ENCODE assay signal across 8 cellular contexts in genomic region chr13:48232420-48233096, GRCh38. TPM values are rescaled to one million over a fixed set of nuclear protein-coding genes. Genes with fewer than 3 reads are reported as not detected.
DNase-seq lines count a peak whose midpoint lies in the region; ATAC-seq, FAIRE-seq and TF ChIP-seq lines count a peak whose summit lies in the region.

No MANE protein-coding gene starts in this region.

- DNase-seq in KG1 (lab: John Stamatoyannopoulos, UW) (peak; percentile 30), bronchial epithelial cell (ENCODE audit: low read depth) (peak; percentile 42), NCI-H2196 treated with DMSO at 0.1 percent for 48 hours (lab: John Stamatoyannopoulos, UW; ENCODE audit: unreplicated experiment) (no peak), H4 (ENCODE audit: low spot score) (no peak)

- peak overlapping the region; percentile 84 to 97 (median 88) for H3K4me2 ChIP-seq in BLaER1 treated with 17β-estradiol and CSF1 and Interleukin-3, amounts not matched to agents 10 nM and 100 nM

- no peaks in the 10 kb centered on the region for H3K9me3 ChIP-seq in BLaER1 treated with 17β-estradiol and CSF1 and Interleukin-3, amounts not matched to agents 10 nM and 100 nM (replicated peaks in 1 of 11)
- H3K9me3 ChIP-seq in stomach smooth muscle (ENCODE audit: control insufficient read depth in 2 of 2, low read length in 2 of 2), result no peaks in the 10 kb centered on the region

- TF ChIP-seq CTCF in bronchial epithelial cell (IDR thresholded peaks at IDR 0.05; ENCODE audit: insufficient read depth, low read length, severe bottlenecking), result no peak

- H3K36me3 ChIP-seq in BLaER1 treated with 17β-estradiol and CSF1 and Interleukin-3, amounts not matched to agents 10 nM and 100 nM, result peaks cover 0 to 28% (median 5%) of the 10 kb centered on the region in 11 experiments; a peak in 6 of 22 replicates
- peaks cover 1% of the 10 kb centered on the region for H3K36me3 ChIP-seq in bronchial epithelial cell (ENCODE audit: control insufficient read depth, insufficient read depth, low read length)
- H3K36me3 ChIP-seq in stomach smooth muscle (ENCODE audit: control insufficient read depth in 2 of 2, insufficient read depth in 2 of 2, low read length in 2 of 2), result no peaks in the 10 kb centered on the region

- H3K9ac ChIP-seq in BLaER1 treated with 17β-estradiol and CSF1 and Interleukin-3, amounts not matched to agents 10 nM and 100 nM, result peak overlapping the region; percentile 97 to 100 (median 99)
- peak overlapping the region; percentile 70 to 78 for H3K9ac ChIP-seq in stomach smooth muscle (ENCODE audit: low read length in 2 of 2)

- peaks cover 25 to 39% (median 35%) of the 10 kb centered on the region in 10 experiments for H3K4me1 ChIP-seq in BLaER1 treated with 17β-estradiol and CSF1 and Interleukin-3, amounts not matched to agents 10 nM and 100 nM
- H3K4me1 ChIP-seq in stomach smooth muscle (ENCODE audit: control insufficient read depth, insufficient read depth, low read length), result peaks cover 11% of the 10 kb centered on the region

- FAIRE-seq in bronchial epithelial cell (lab: Jason Lieb, UNC), result no peak

- peaks cover 20 to 42% (median 25%) of the 10 kb centered on the region in 11 experiments; a peak in 20 of 22 replicates for H4K20me1 ChIP-seq in BLaER1 treated with 17β-estradiol and CSF1 and Interleukin-3, amounts not matched to agents 10 nM and 100 nM

- peak; percentile 23 for ATAC-seq in GM19397 (IDR thresholded peaks at IDR 0.05; ENCODE audit: unreplicated experiment)

- peak overlapping the region; percentile 28 to 100 (median 99); a peak in 19 of 22 replicates for H3K27ac ChIP-seq in BLaER1 treated with 17β-estradiol and CSF1 and Interleukin-3, amounts not matched to agents 10 nM and 100 nM
- H3K27ac ChIP-seq in layer of hippocampus (ENCODE audit: low read depth, low read length) (peak overlapping the region; percentile 98), stomach smooth muscle (ENCODE audit: low read length) (peak overlapping the region; percentile 89)

- peak overlapping the region; percentile 83 to 98 (median 98) for H3K4me3 ChIP-seq in BLaER1 treated with 17β-estradiol and CSF1 and Interleukin-3, amounts not matched to agents 10 nM and 100 nM
- H3K4me3 ChIP-seq in bronchial epithelial cell (ENCODE audit: low read depth, low read length) (peak overlapping the region; percentile 79), stomach smooth muscle (ENCODE audit: low read length in 2 of 2) (peak overlapping the region; percentile 84 to 99)

- H3K27me3 ChIP-seq in BLaER1 treated with 17β-estradiol and CSF1 and Interleukin-3, amounts not matched to agents 10 nM and 100 nM, result peaks cover 0 to 4% (median 0%) of the 10 kb centered on the region in 11 experiments; a peak in 1 of 22 replicates
- H3K27me3 ChIP-seq in bronchial epithelial cell (ENCODE audit: control insufficient read depth, insufficient read depth, low read length), result no peaks in the 10 kb centered on the region
- no peaks in the 10 kb centered on the region for H3K27me3 ChIP-seq in layer of hippocampus (ENCODE audit: control insufficient read depth, insufficient read depth, low read length)
- H3K27me3 ChIP-seq in stomach smooth muscle (ENCODE audit: control insufficient read depth in 1 of 2, insufficient read depth in 2 of 2, low read length in 2 of 2), result no peaks in the 10 kb centered on the region

RNA-seq across cellular contexts. Expression of gene ITM2B, which starts 0.4 kb away (rescaled TPM):
- total RNA-seq in bronchial epithelial cell, result 57.4 and 132 TPM in 2 replicates
- 141 and 211 TPM in 2 replicates for total RNA-seq in H4 (2014; rRNA removed; shearing (Covaris generic))

Comparison
In these comparisons a context has a peak if more than half of its experiments do, and no peak if none do; other contexts are left out.
1. DNase-seq: peak in KG1 (single experiment) and bronchial epithelial cell (single experiment); none in NCI-H2196 treated with DMSO at 0.1 percent for 48 hours (single experiment) and H4 (single experiment).
2. Peak in every context shown above with its lines, with median percentiles within 50 percentile points of each other: H3K27ac ChIP-seq and H3K4me3 ChIP-seq.